Comparison of ENCODE assay signal across 8 cellular contexts in genomic region chr11:47848636-47849155, GRCh38. TPM values are rescaled to one million over a fixed set of nuclear protein-coding genes. Genes with fewer than 3 reads are reported as not detected.
A peak's percentile ranks its signal among the peaks of the same experiment; 100 is the strongest.
DNase-seq lines count a peak whose midpoint lies in the region; ATAC-seq, FAIRE-seq and TF ChIP-seq lines count a peak whose summit lies in the region.

No MANE protein-coding gene starts in this region.

- H3K27ac ChIP-seq in HepG2 (ENCODE audit: extremely low read length, insufficient read depth, low read length) (peak overlapping the region; percentile 87), tibial artery (peak overlapping the region; percentile 88 to 91)

- CTCF ChIA-PET in HepG2 (lab: Yijun Ruan, JAX; ENCODE audit: low intra/inter-chr PET ratio, low total read pairs): no interaction called here

- no peak for TF ChIP-seq EP300 in HepG2 (IDR thresholded peaks at IDR 0.05; ENCODE audit: low read depth in 2 of 2, low read length in 2 of 2)
- TF ChIP-seq EP300 in HepG2 (CRISPR knock-in tag; IDR thresholded peaks at IDR 0.05; ENCODE audit: borderline replicate concordance): no peak

- H3K4me1 Mint-ChIP-seq in activated naive CD8-positive, alpha-beta T cell treated with anti-CD3 and anti-CD28 coated beads for 36 hours: peaks cover 29% of the 10 kb centered on the region

- peaks cover 38% of the 10 kb centered on the region for H3K79me2 ChIP-seq in HepG2 (ENCODE audit: insufficient read depth, low read length)

- TF ChIP-seq RAD21 in HepG2 (CRISPR knock-in tag; IDR thresholded peaks at IDR 0.05): no peak

- 2% methylated on average over 9 of the region's 22 CpGs for WGBS in HepG2 (ENCODE audit: low lambda C conversion rate)

- no peaks in the 10 kb centered on the region for H4K20me1 ChIP-seq in HepG2 (ENCODE audit: insufficient read depth, low read length)

- no peaks in the 10 kb centered on the region for H3K9me3 Mint-ChIP-seq in activated naive CD8-positive, alpha-beta T cell treated with anti-CD3 and anti-CD28 coated beads for 36 hours

- peak overlapping the region; percentile 99 for H3K27ac Mint-ChIP-seq in activated naive CD8-positive, alpha-beta T cell treated with anti-CD3 and anti-CD28 coated beads for 36 hours

- in situ Hi-C loops in HepG2 (cut with HindIII; ENCODE audit: extremely low pct_ligation_motif_present, low pct_unique_long_range_greater_than_20kb) (no loop called here), ACHN (cut with HindIII; ENCODE audit: low pct_ligation_motif_present, low pct_unique_long_range_greater_than_20kb, low sequenced_read_pairs) (no loop called here)

- FAIRE-seq in HepG2 (lab: Jason Lieb, UNC): no peak

- TF ChIP-seq POLR2A in HepG2 (IDR thresholded peaks at IDR 0.05; ENCODE audit: insufficient read depth in 1 of 2, low read depth in 2 of 2, low read length in 2 of 2): no peak

- H3K9ac ChIP-seq in HepG2 (ENCODE audit: insufficient read depth, low read depth, low read length): peak overlapping the region; percentile 97

- H3K4me2 ChIP-seq in HepG2 (ENCODE audit: low read depth, low read length): peak overlapping the region; percentile 98

- H3K36me3 Mint-ChIP-seq in activated naive CD8-positive, alpha-beta T cell treated with anti-CD3 and anti-CD28 coated beads for 36 hours: peaks cover 15% of the 10 kb centered on the region

- H3K36me3 ChIP-seq in HepG2 (replicated peaks in 1 of 2; ENCODE audit: control insufficient read depth in 1 of 2, insufficient read depth in 2 of 2, low read length in 2 of 2) (peaks cover 5 to 20% of the 10 kb centered on the region in 2 experiments; a peak in 4 of 5 replicates), tibial artery (peaks cover 6 to 23% (median 8%) of the 10 kb centered on the region in 3 donors)

- H3K9me3 ChIP-seq in HepG2 (ENCODE audit: low read length): no peaks in the 10 kb centered on the region
- no peaks in the 10 kb centered on the region for H3K9me3 ChIP-seq in tibial artery

- H2AFZ ChIP-seq in HepG2 (ENCODE audit: low read length): peak overlapping the region; percentile 64

- no peak for DNase-seq in activated naive CD8-positive, alpha-beta T cell treated with anti-CD3 and anti-CD28 coated beads for 36 hours
- DNase-seq in HepG2 (ENCODE audit: low spot score) (no peak), tibial artery (no peak), NCI-H2029 (lab: John Stamatoyannopoulos, UW) (no peak), ACHN (no peak)

- intact Hi-C loops in HepG2 (cut with micrococcal nuclease; ENCODE audit: unreplicated experiment): no loop called here
- intact Hi-C loops in tibial artery (cut with DNase I; ENCODE audit: low total_unique reads): no loop called here

- POLR2A ChIA-PET in HepG2 (lab: Yijun Ruan, JAX): interaction anchor here (0.9 to 1.1 kb wide), 7 partner anchors 9 to 422 kb away, joined by 3 to 5 read pairs (median 3); partner anchors contain the start of gene C1QTNF4

- peak; percentile 21 for ATAC-seq in HG02642 (IDR thresholded peaks at IDR 0.05; ENCODE audit: poor library complexity, unreplicated experiment)
- ATAC-seq in HepG2: no peak
- ATAC-seq in HG03175 (IDR thresholded peaks at IDR 0.05; ENCODE audit: unreplicated experiment): no peak

- TF ChIP-seq CTCF in HepG2 (CRISPR knock-in tag; IDR thresholded peaks at IDR 0.05) (peak; percentile 22; the same call in 1 of the 2 replicates), tibial artery (IDR thresholded peaks at IDR 0.05) (no peak)

- BruUV-seq in HepG2 (replicated peaks; lab: Mats Ljungman, UMichigan): TSS peak; percentile 96

- H3K27me3 Mint-ChIP-seq in activated naive CD8-positive, alpha-beta T cell treated with anti-CD3 and anti-CD28 coated beads for 36 hours: no peaks in the 10 kb centered on the region

- H3K4me3 ChIP-seq in GM08714 (ENCODE audit: low read length): peak overlapping the region; percentile 96
- peak overlapping the region; percentile 78 to 96 (median 86) for H3K4me3 ChIP-seq in HepG2 (replicated peaks in 1 of 3; ENCODE audit: insufficient read depth in 1 of 3, low read depth in 2 of 3, low read length in 3 of 3)
- peak overlapping the region; percentile 64 to 72 for H3K4me3 ChIP-seq in tibial artery

- H3K4me3 Mint-ChIP-seq in activated naive CD8-positive, alpha-beta T cell treated with anti-CD3 and anti-CD28 coated beads for 36 hours: peak overlapping the region; percentile 95

- H3K27me3 ChIP-seq in HepG2 (ENCODE audit: control insufficient read depth in 1 of 2, insufficient read depth in 2 of 2, low read length in 2 of 2) (no peaks in the 10 kb centered on the region; a peak in 2 of 5 replicates), tibial artery (no peaks in the 10 kb centered on the region)

- H3K4me1 ChIP-seq in HepG2 (ENCODE audit: insufficient read depth, low read length) (peaks cover 58% of the 10 kb centered on the region), tibial artery (peaks cover 0 to 24% (median 14%) of the 10 kb centered on the region in 4 donors)

TF ChIP-seq in HepG2, 621 proteins besides CTCF, POLR2A, EP300 and RAD21 (continues in another document):
- TF ChIP-seq PPARG (CRISPR knock-in tag; conservative IDR thresholded peaks at IDR 0.05): no peak
- 0 out of 2 replicates have a peak, but pooled peaks have one; percentile 4 for TF ChIP-seq HIVEP1 (CRISPR knock-in tag; IDR thresholded peaks at IDR 0.05)
- no peak for TF ChIP-seq ZNF441 (CRISPR knock-in tag; IDR thresholded peaks at IDR 0.05; ENCODE audit: borderline replicate concordance)
- TF ChIP-seq NR0B2 (CRISPR knock-in tag; IDR thresholded peaks at IDR 0.05): no peak

RNA-seq across cellular contexts. Expression of gene NUP160, which starts 0.5 kb away (rescaled TPM):
- 10 to 100 TPM; 76.9 to 79.2 TPM for total RNA-seq in activated naive CD8-positive, alpha-beta T cell treated with anti-CD3 and anti-CD28 coated beads for 36 hours
- total RNA-seq in HepG2 (2016; rRNA removed; fragmentation: Illumina TruSeq; extraction: Trizol): 43.5 and 90.2 TPM in 2 replicates
- 8.0 and 9.8 TPM in 2 replicates for total RNA-seq in HepG2 (2016; cell fraction: cytosol; rRNA removed; fragmentation: Illumina TruSeq; extraction: Trizol; ENCODE audit: low read depth)
- total RNA-seq in HepG2 (2016; cell fraction: insoluble cytoplasmic fraction; rRNA removed; fragmentation: Illumina TruSeq; extraction: Trizol): 42.4 and 84.6 TPM in 2 replicates
- total RNA-seq in HepG2 (2016; cell fraction: membrane; rRNA removed; fragmentation: Illumina TruSeq; extraction: Trizol): 13.4 and 16.5 TPM in 2 replicates
- total RNA-seq in HepG2 (2016; cell fraction: nucleus; rRNA removed; fragmentation: Illumina TruSeq; extraction: Trizol): 55.3 and 58.7 TPM in 2 replicates
- polyA plus RNA-seq in HepG2 (2011; rRNA removed): 24.3 and 28.3 TPM in 2 replicates
- polyA plus RNA-seq in HepG2 (2011; cell fraction: cytosol; rRNA removed): 15.2 and 20.7 TPM in 2 replicates
- 27.7 and 29.3 TPM in 2 replicates for polyA plus RNA-seq in HepG2 (2011; cell fraction: nucleus; rRNA removed)
- polyA plus RNA-seq in HepG2 (2012): 22.7 and 40.1 TPM in 2 replicates
- 2.0 and 2.1 TPM in 2 replicates for polyA plus RNA-seq in HepG2 (2016; cell fraction: cytosol; fragmentation: Illumina TruSeq; extraction: Trizol; ENCODE audit: low read depth)
- 55.7 and 57.3 TPM in 2 replicates for polyA plus RNA-seq in HepG2 (2016; cell fraction: insoluble cytoplasmic fraction; fragmentation: Illumina TruSeq; extraction: Trizol; ENCODE audit: low read depth)
- 5.2 and 5.8 TPM in 2 replicates for polyA plus RNA-seq in HepG2 (2016; cell fraction: membrane; fragmentation: Illumina TruSeq; extraction: Trizol; ENCODE audit: low read depth)
- polyA plus RNA-seq in HepG2 (2016; cell fraction: nucleus; fragmentation: Illumina TruSeq; extraction: Trizol; ENCODE audit: insufficient read depth, low read depth): 64.5 and 69.5 TPM in 2 replicates
- 58.1 and 287 TPM in 2 replicates for polyA minus RNA-seq in HepG2 (2011; rRNA and poly(A)+ RNA removed; ENCODE audit: low replicate concordance)
- polyA minus RNA-seq in HepG2 (2011; cell fraction: cytosol; rRNA and poly(A)+ RNA removed): 35.4 and 35.5 TPM in 2 replicates
- polyA minus RNA-seq in HepG2 (2011; cell fraction: nucleus; rRNA and poly(A)+ RNA removed): 66.2 and 89.3 TPM in 2 replicates
